8 cellular contexts compared by ENCODE assay signal in the genomic region with DNA sequence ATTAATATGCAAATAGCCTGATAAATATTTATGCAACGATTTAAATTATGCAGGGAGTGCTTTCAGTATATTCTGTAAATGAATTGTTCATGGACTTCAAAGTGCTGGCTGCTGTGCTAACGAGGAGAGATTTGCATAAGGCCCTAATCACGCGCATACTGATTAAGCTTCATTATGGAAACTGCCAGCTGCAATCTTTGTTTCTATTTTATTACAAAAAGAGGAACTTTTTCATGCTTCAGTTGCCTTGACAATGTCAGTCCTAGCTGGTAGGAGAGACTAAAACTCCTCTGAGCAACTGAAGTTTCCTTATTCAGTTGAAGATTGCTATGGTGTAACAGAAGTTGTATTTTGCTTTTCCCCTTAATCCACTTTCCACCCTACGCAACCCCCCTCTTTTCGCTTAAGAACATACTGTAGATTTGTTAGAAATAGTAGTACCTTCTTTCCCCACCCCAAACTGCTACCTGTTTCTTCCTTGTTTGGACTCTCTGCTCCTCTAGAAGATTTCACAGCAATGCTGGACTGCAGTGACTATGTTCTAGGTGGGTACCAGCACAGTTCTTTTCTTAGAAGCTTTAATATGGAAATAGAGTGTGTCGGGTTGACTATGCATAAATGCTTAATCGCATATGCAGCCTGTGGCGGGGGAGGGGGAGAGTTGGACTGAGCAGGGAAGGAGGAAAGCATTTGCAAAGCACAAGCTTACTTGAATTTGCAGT.
DNase-seq lines count a peak whose midpoint lies in the region; ATAC-seq lines count a peak whose summit lies in the region.

No MANE protein-coding gene starts in this region.

- H3K36me3 ChIP-seq in ES-I3 (ENCODE audit: insufficient read depth, low read length), result no peaks in the 10 kb centered on the region; the same call in 1 of the 2 replicates

- no peak overlapping the region for H3K27ac Mint-ChIP-seq in T-helper 2 cell treated with Interferon-gamma antibody and Interleukin-4, amounts not matched to agents 5 μg/mL and 100 μg/mL, for 36 hours

- H3K4me3 Mint-ChIP-seq in T-helper 2 cell treated with Interferon-gamma antibody and Interleukin-4, amounts not matched to agents 5 μg/mL and 100 μg/mL, for 36 hours, result no peak overlapping the region

- DNase-seq in amygdala (lab: John Stamatoyannopoulos, UW) (peak in 43 of 56 donors; percentile 3 to 68 (median 26)), renal cortical epithelial cell (ENCODE audit: low read depth) (peak; percentile 15), DMS53 (lab: John Stamatoyannopoulos, UW) (no peak), NCI-H1930 (lab: John Stamatoyannopoulos, UW) (no peak)
- no peak for DNase-seq in T-helper 2 cell treated with Interferon-gamma antibody and Interleukin-4, amounts not matched to agents 5 μg/mL and 100 μg/mL, for 36 hours (ENCODE audit: low spot score)

- no peaks in the 10 kb centered on the region for H3K27me3 Mint-ChIP-seq in T-helper 2 cell treated with Interferon-gamma antibody and Interleukin-4, amounts not matched to agents 5 μg/mL and 100 μg/mL, for 36 hours (ENCODE audit: low read depth)

- H3K36me3 Mint-ChIP-seq in T-helper 2 cell treated with Interferon-gamma antibody and Interleukin-4, amounts not matched to agents 5 μg/mL and 100 μg/mL, for 36 hours (ENCODE audit: low read depth), result peaks cover 16% of the 10 kb centered on the region

- peak overlapping the region; percentile 16; the same call in 1 of the 2 replicates for H3K9ac ChIP-seq in ES-I3 (ENCODE audit: low read depth, low read length)

- ATAC-seq in GM21360 (IDR thresholded peaks at IDR 0.05; ENCODE audit: unreplicated experiment), result peak; percentile 65
- peak; percentile 45 for ATAC-seq in HG03469 (IDR thresholded peaks at IDR 0.05; ENCODE audit: unreplicated experiment)

- H3K4me1 ChIP-seq in ES-I3 (ENCODE audit: insufficient read depth, low read length), result peaks cover 18% of the 10 kb centered on the region

- H3K4me1 Mint-ChIP-seq in T-helper 2 cell treated with Interferon-gamma antibody and Interleukin-4, amounts not matched to agents 5 μg/mL and 100 μg/mL, for 36 hours (ENCODE audit: low read depth), result peaks cover 20% of the 10 kb centered on the region

- peaks cover 12% of the 10 kb centered on the region for H3K9me3 Mint-ChIP-seq in T-helper 2 cell treated with Interferon-gamma antibody and Interleukin-4, amounts not matched to agents 5 μg/mL and 100 μg/mL, for 36 hours

- H3K9me3 ChIP-seq in ES-I3 (ENCODE audit: control insufficient read depth, insufficient read depth, low read length), result no peaks in the 10 kb centered on the region; the same call in 1 of the 2 replicates

Comparison
In these comparisons a context has a peak if more than half of its experiments do, and no peak if none do; other contexts are left out.
1. DNase-seq: peak in amygdala (43 of 56) and renal cortical epithelial cell (single experiment); none in DMS53 (single experiment), T-helper 2 cell treated with Interferon-gamma antibody and Interleukin-4, amounts not matched to agents 5 μg/mL and 100 μg/mL, for 36 hours (single experiment) and NCI-H1930 (0 of 2).